27 cellular contexts compared by ENCODE assay signal in the genomic region with DNA sequence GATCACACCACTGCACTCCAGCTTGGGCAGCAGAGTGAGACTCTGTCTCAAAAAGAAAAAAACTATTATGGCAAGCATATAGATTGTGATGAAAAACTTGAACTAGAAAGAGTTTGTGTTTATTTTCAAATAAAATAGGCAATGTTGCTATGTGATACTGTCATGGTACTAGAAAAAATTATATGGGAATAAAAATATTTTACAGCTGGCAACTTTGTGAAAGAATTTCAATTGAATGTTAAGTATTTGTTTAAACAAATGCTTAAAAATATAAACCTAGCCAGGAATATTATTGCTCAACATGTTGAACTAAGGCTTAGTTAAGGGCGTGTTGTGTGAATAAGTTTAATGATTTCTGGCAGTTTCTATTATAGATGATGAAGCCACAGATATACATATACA. TPM values are rescaled to one million over a fixed set of nuclear protein-coding genes. Genes with fewer than 3 reads are reported as not detected.
DNase-seq lines count a peak whose midpoint lies in the region; ATAC-seq and TF ChIP-seq lines count a peak whose summit lies in the region.
"Had no signal": no experiment of that assay in that cellular context is flagged by ENCODE, and none has a peak within 500 bp of the region (broad histone marks: within the 10 kb centered on the region; RNA-seq: fewer than 3 reads in every experiment).

No MANE protein-coding gene starts in this region.

- H3K27ac ChIP-seq in upper lobe of right lung = peak overlapping the region; percentile 31
- H3K27ac ChIP-seq: coronary artery, SK-N-MC had no signal

- peak overlapping the region; percentile 1 for H3K27ac Mint-ChIP-seq in chondrocyte (ENCODE audit: unreplicated experiment)
- H3K27ac Mint-ChIP-seq: activated CD8-positive, alpha-beta T cell treated with anti-CD3 and anti-CD28 coated beads, Interleukin-2, amount 10 ng/mL, durations not matched to agents 7 days and 5 days; activated naive CD4-positive, alpha-beta T cell treated with anti-CD3 and anti-CD28 coated beads, Interleukin-2, amount 50 U/mL, for 24 hours; activated T-helper 2 cell treated with anti-CD3 and anti-CD28 coated beads, Interferon-gamma antibody, Interleukin-2, Interleukin-4, amounts not matched to agents 10 μg/mL and 5 μg/mL and 100 μg/mL, durations not matched to agents 14 hours and 24 hours and 36 hours; stimulated activated effector memory CD8-positive, alpha-beta T cell treated with anti-CD3 and anti-CD28 coated beads, Interleukin-12 subunit alpha, Interleukin-12 subunit beta, amount 100 ng/mL, for 72 hours; T-helper 1 cell treated with Interleukin-12 subunit alpha and Interleukin-12 subunit beta and Interleukin-4 antibody, amounts not matched to agents 30 μg/mL and 1 μg/mL, for 36 hours had no signal

- H3K27me3 Mint-ChIP-seq in chondrocyte (ENCODE audit: low read depth) = no peaks in the 10 kb centered on the region
- H3K27me3 Mint-ChIP-seq: activated naive CD4-positive, alpha-beta T cell treated with anti-CD3 and anti-CD28 coated beads, Interleukin-2, amount 50 U/mL, for 24 hours had no signal

- H3K27me3 ChIP-seq in upper lobe of right lung (no peaks in the 10 kb centered on the region), MG63 (no peaks in the 10 kb centered on the region)
- H3K27me3 ChIP-seq: BE2C had no signal

- H3K4me3 Mint-ChIP-seq in chondrocyte (ENCODE audit: unreplicated experiment) = no peak overlapping the region
- H3K4me3 Mint-ChIP-seq: activated CD8-positive, alpha-beta T cell treated with anti-CD3 and anti-CD28 coated beads, Interleukin-2, amount 10 ng/mL, durations not matched to agents 7 days and 5 days; activated naive CD4-positive, alpha-beta T cell treated with anti-CD3 and anti-CD28 coated beads, Interleukin-2, amount 50 U/mL, for 24 hours; neural crest cell; stimulated activated effector memory CD8-positive, alpha-beta T cell treated with anti-CD3 and anti-CD28 coated beads, Interleukin-12 subunit alpha, Interleukin-12 subunit beta, amount 100 ng/mL, for 72 hours; T-helper 1 cell treated with Interleukin-12 subunit alpha and Interleukin-12 subunit beta and Interleukin-4 antibody, amounts not matched to agents 30 μg/mL and 1 μg/mL, for 36 hours had no signal

- peak; percentile 62 for ATAC-seq in upper lobe of right lung
- ATAC-seq: activated CD8-positive, alpha-beta T cell treated with anti-CD3 and anti-CD28 coated beads, Interleukin-2, amount 10 ng/mL, durations not matched to agents 7 days and 5 days; right cardiac atrium; stimulated activated effector memory CD8-positive, alpha-beta T cell treated with anti-CD3 and anti-CD28 coated beads, Interleukin-12 subunit alpha, Interleukin-12 subunit beta, amount 100 ng/mL, for 72 hours had no signal

- peak; percentile 11 for DNase-seq in GM03348 (ENCODE audit: low spot score)
- DNase-seq in chondrocyte (ENCODE audit: low spot score) = no peak
- peak; percentile 67 for DNase-seq in fibroblast of villous mesenchyme (ENCODE audit: low read depth)
- no peak for DNase-seq in upper lobe of right lung
- no peak for DNase-seq in H4 (ENCODE audit: low spot score)
- no peak for DNase-seq in NOMO-1 treated with DMSO at 0.1 percent for 48 hours (lab: John Stamatoyannopoulos, UW; ENCODE audit: unreplicated experiment)
- no peak for DNase-seq in MG63
- DNase-seq: activated CD8-positive, alpha-beta T cell treated with anti-CD3 and anti-CD28 coated beads, Interleukin-2, amount 10 ng/mL, durations not matched to agents 7 days and 5 days; anterior cingulate cortex; BE2C; DMS53; glutamatergic neuron; KG1; NCI-H1417 treated with DMSO at 0.1 percent for 48 hours; NCI-H446; NCI-H82; right cardiac atrium; stimulated activated CD4-positive, alpha-beta T cell treated with anti-CD3 and anti-CD28 coated beads, Interleukin-4, amount 100 ng/mL, for 24 hours had no signal

- H3K4me3 ChIP-seq in fibroblast of villous mesenchyme (ENCODE audit: low read depth, low read length) = no peak overlapping the region
- H3K4me3 ChIP-seq in upper lobe of right lung = no peak overlapping the region
- H3K4me3 ChIP-seq in MG63 = no peak overlapping the region
- H3K4me3 ChIP-seq: coronary artery, HAP-1, lung, SK-N-MC had no signal

- intact Hi-C loops in upper lobe of right lung (cut with DNase I) = no loop called here

- no peaks in the 10 kb centered on the region for H3K9me3 Mint-ChIP-seq in chondrocyte (ENCODE audit: low read depth)
- H3K9me3 Mint-ChIP-seq: activated naive CD4-positive, alpha-beta T cell treated with anti-CD3 and anti-CD28 coated beads, Interleukin-2, amount 50 U/mL, for 24 hours; activated T-helper 2 cell treated with anti-CD3 and anti-CD28 coated beads, Interferon-gamma antibody, Interleukin-2, Interleukin-4, amounts not matched to agents 10 μg/mL and 5 μg/mL and 100 μg/mL, durations not matched to agents 14 hours and 24 hours and 36 hours; neural crest cell; stimulated activated effector memory CD8-positive, alpha-beta T cell treated with anti-CD3 and anti-CD28 coated beads, Interleukin-12 subunit alpha, Interleukin-12 subunit beta, amount 100 ng/mL, for 72 hours; T-helper 1 cell treated with Interleukin-12 subunit alpha and Interleukin-12 subunit beta and Interleukin-4 antibody, amounts not matched to agents 30 μg/mL and 1 μg/mL, for 36 hours had no signal

- H3K4me1 ChIP-seq in upper lobe of right lung = peaks cover 20% of the 10 kb centered on the region
- H3K4me1 ChIP-seq: BE2C had no signal

- no peak for TF ChIP-seq CTCF in chondrocyte (IDR thresholded peaks at IDR 0.05)
- no peak for TF ChIP-seq CTCF in fibroblast of villous mesenchyme (IDR thresholded peaks at IDR 0.05; ENCODE audit: insufficient read depth, low read depth, low read length)
- no peak for TF ChIP-seq CTCF in upper lobe of right lung (IDR thresholded peaks at IDR 0.05)

- H3K9me3 ChIP-seq in upper lobe of right lung (no peaks in the 10 kb centered on the region), MG63 (no peaks in the 10 kb centered on the region)
- H3K9me3 ChIP-seq: BE2C, HAP-1 had no signal

- peaks cover 7% of the 10 kb centered on the region for H3K4me1 Mint-ChIP-seq in chondrocyte (ENCODE audit: low read depth)
- H3K4me1 Mint-ChIP-seq: activated naive CD4-positive, alpha-beta T cell treated with anti-CD3 and anti-CD28 coated beads, Interleukin-2, amount 50 U/mL, for 24 hours; stimulated activated effector memory CD8-positive, alpha-beta T cell treated with anti-CD3 and anti-CD28 coated beads, Interleukin-12 subunit alpha, Interleukin-12 subunit beta, amount 100 ng/mL, for 72 hours had no signal

- peaks cover 35% of the 10 kb centered on the region for H3K36me3 ChIP-seq in upper lobe of right lung
- peaks cover 23% of the 10 kb centered on the region for H3K36me3 ChIP-seq in MG63

- H3K36me3 Mint-ChIP-seq in chondrocyte (ENCODE audit: low read depth) = peaks cover 13% of the 10 kb centered on the region

RNA-seq across cellular contexts. Expression of a gene that starts 31.7 kb away (rescaled TPM):
- total RNA-seq in chondrocyte = 20.6 to 23.6 TPM (median 21.1 TPM) in 3 replicates
- total RNA-seq in fibroblast of villous mesenchyme = 29.3 and 55.3 TPM in 2 replicates
- total RNA-seq in upper lobe of right lung = 56.3 TPM
- total RNA-seq in H4 (2014; rRNA removed; shearing (Covaris generic)) = 37.2 and 45.6 TPM in 2 replicates
- 32.1 and 44.3 TPM in 2 replicates for total RNA-seq in MG63 (2014; rRNA removed; shearing (Covaris generic); ENCODE audit: low replicate concordance)

Comparison
In these comparisons a context has a peak if more than half of its experiments do, and no peak if none do; other contexts are left out.
1. DNase-seq: peak in GM03348 (single experiment) and fibroblast of villous mesenchyme (single experiment); none in chondrocyte (single experiment), upper lobe of right lung (single experiment), H4 (single experiment), NOMO-1 treated with DMSO at 0.1 percent for 48 hours (single experiment) and MG63 (single experiment).